ENCODE assay signal across 1 cellular context in genomic region chr1:155070392-155070700, GRCh38.
TF ChIP-seq lines count a peak whose summit lies in the region.

No MANE protein-coding gene starts in this region.

TF ChIP-seq in endothelial cell of umbilical vein, 7 proteins besides CTCF, POLR2A, EP300 and RAD21 (continued from another document):
- TF ChIP-seq GATA2 (IDR thresholded peaks at IDR 0.05; ENCODE audit: insufficient read depth, insufficient read length, low read depth, low read length) (no peak), FOS (IDR thresholded peaks at IDR 0.05; ENCODE audit: borderline replicate concordance, insufficient read depth, low read length) (no peak)
